Comparison of ENCODE assay signal across 18 cellular contexts in the genomic region with DNA sequence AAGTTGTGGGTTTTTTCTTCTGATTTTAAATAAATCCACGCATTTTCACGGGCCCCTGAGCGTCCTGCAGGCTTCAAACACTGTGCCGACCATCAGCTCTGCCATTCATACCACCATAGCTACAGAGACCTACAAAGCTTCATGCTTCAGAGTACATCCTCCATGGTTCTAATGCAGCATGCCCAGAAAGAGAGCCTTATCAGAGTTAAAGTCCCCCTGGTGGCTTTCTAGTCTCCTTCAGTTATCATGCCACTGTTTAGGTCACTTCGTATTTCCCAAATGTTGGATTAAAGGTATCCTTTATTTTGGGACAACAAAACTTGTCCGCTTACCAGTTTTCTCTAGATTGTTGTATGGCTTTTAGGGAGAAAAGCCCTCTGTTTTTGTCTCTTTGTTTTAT.
"Had no signal": no experiment of that assay in that cellular context is flagged by ENCODE, and none has a peak within 500 bp of the region (broad histone marks: within the 10 kb centered on the region; RNA-seq: fewer than 3 reads in every experiment).

No MANE protein-coding gene starts in this region.

- ATAC-seq: activated naive CD8-positive, alpha-beta T cell treated with anti-CD3 and anti-CD28 coated beads, Interleukin-2, amount 50 U/mL, for 24 hours; heart left ventricle; left colon; lower lobe of right lung; psoas muscle; sciatic nerve had no signal

- H3K27me3 Mint-ChIP-seq: activated naive CD8-positive, alpha-beta T cell treated with anti-CD3 and anti-CD28 coated beads, Interleukin-2, amount 50 U/mL, for 24 hours; dendritic cell treated with granulocyte-macrophage colony-stimulating factor and Interleukin-4, amounts not matched to agents 40 ng/mL and 50 ng/mL, for 4 days had no signal

- H3K36me3 ChIP-seq: breast epithelium, heart left ventricle, lower lobe of right lung, spleen, stomach had no signal

- H3K4me1 ChIP-seq: breast epithelium, heart left ventricle, lower lobe of right lung, psoas muscle, spleen, stomach, testis had no signal

- H3K4me3 ChIP-seq: breast epithelium, heart left ventricle, lower lobe of right lung, psoas muscle, spleen, stomach, testis had no signal

- H3K27me3 ChIP-seq: heart left ventricle, spleen, stomach, testis had no signal

- H3K9me3 Mint-ChIP-seq: activated naive CD4-positive, alpha-beta T cell treated with anti-CD3 and anti-CD28 coated beads for 36 hours; activated naive CD8-positive, alpha-beta T cell treated with anti-CD3 and anti-CD28 coated beads, Interleukin-2, amount 50 U/mL, for 24 hours; activated T-helper 2 cell treated with anti-CD3 and anti-CD28 coated beads, Interferon-gamma antibody, Interleukin-2, Interleukin-4, amounts not matched to agents 10 μg/mL and 5 μg/mL and 100 μg/mL, durations not matched to agents 14 hours and 24 hours and 36 hours; mesothelial cell of epicardium; T-helper 2 cell treated with Interferon-gamma antibody and Interleukin-4, amounts not matched to agents 5 μg/mL and 100 μg/mL, for 36 hours had no signal

- DNase-seq: activated CD4-positive, alpha-beta T cell treated with anti-CD3 and anti-CD28 coated beads, Interleukin-2, amount 50 U/mL, for 48 hours; activated naive CD4-positive, alpha-beta T cell treated with anti-CD3 and anti-CD28 coated beads for 36 hours; activated naive CD8-positive, alpha-beta T cell treated with anti-CD3 and anti-CD28 coated beads, Interleukin-2, amount 50 U/mL, for 24 hours; aorta; cerebellar nuclear complex; heart left ventricle; left colon; lower lobe of right lung; psoas muscle; spleen; stomach; testis had no signal

- H3K36me3 Mint-ChIP-seq: mesothelial cell of epicardium had no signal

- H3K4me3 Mint-ChIP-seq: activated naive CD4-positive, alpha-beta T cell treated with anti-CD3 and anti-CD28 coated beads for 36 hours; activated naive CD8-positive, alpha-beta T cell treated with anti-CD3 and anti-CD28 coated beads, Interleukin-2, amount 50 U/mL, for 24 hours; dendritic cell treated with granulocyte-macrophage colony-stimulating factor and Interleukin-4, amounts not matched to agents 40 ng/mL and 50 ng/mL, for 4 days; mesothelial cell of epicardium; T-helper 2 cell treated with Interferon-gamma antibody and Interleukin-4, amounts not matched to agents 5 μg/mL and 100 μg/mL, for 36 hours had no signal

- H3K27ac Mint-ChIP-seq: activated naive CD4-positive, alpha-beta T cell treated with anti-CD3 and anti-CD28 coated beads for 36 hours; activated naive CD8-positive, alpha-beta T cell treated with anti-CD3 and anti-CD28 coated beads, Interleukin-2, amount 50 U/mL, for 24 hours; activated T-helper 2 cell treated with anti-CD3 and anti-CD28 coated beads, Interferon-gamma antibody, Interleukin-2, Interleukin-4, amounts not matched to agents 10 μg/mL and 5 μg/mL and 100 μg/mL, durations not matched to agents 14 hours and 24 hours and 36 hours; dendritic cell treated with granulocyte-macrophage colony-stimulating factor and Interleukin-4, amounts not matched to agents 40 ng/mL and 50 ng/mL, for 4 days; mesothelial cell of epicardium; T-helper 2 cell treated with Interferon-gamma antibody and Interleukin-4, amounts not matched to agents 5 μg/mL and 100 μg/mL, for 36 hours had no signal

- H3K27ac ChIP-seq: breast epithelium, heart left ventricle, lower lobe of right lung, psoas muscle, spleen, stomach, testis had no signal

- H3K9me3 ChIP-seq: breast epithelium, heart left ventricle, lower lobe of right lung, psoas muscle, spleen, stomach, testis had no signal

- H3K4me1 Mint-ChIP-seq: activated naive CD8-positive, alpha-beta T cell treated with anti-CD3 and anti-CD28 coated beads, Interleukin-2, amount 50 U/mL, for 24 hours; mesothelial cell of epicardium had no signal
